14 cellular contexts compared by ENCODE assay signal in genomic region chr11:46370253-46370652, GRCh38. TPM values are rescaled to one million over a fixed set of nuclear protein-coding genes. Genes with fewer than 3 reads are reported as not detected.
A peak's percentile ranks its signal among the peaks of the same experiment; 100 is the strongest.
DNase-seq lines count a peak whose midpoint lies in the region; ATAC-seq and TF ChIP-seq lines count a peak whose summit lies in the region.
"Had no signal": no experiment of that assay in that cellular context is flagged by ENCODE, and none has a peak within 500 bp of the region (broad histone marks: within the 10 kb centered on the region; RNA-seq: fewer than 3 reads in every experiment).

No MANE protein-coding gene starts in this region.

- peak overlapping the region; percentile 50 for H3K27ac Mint-ChIP-seq in activated naive CD8-positive, alpha-beta T cell
- H3K27ac Mint-ChIP-seq in activated naive CD8-positive, alpha-beta T cell treated with anti-CD3 and anti-CD28 coated beads for 36 hours, result no peak overlapping the region

- peaks cover 13% of the 10 kb centered on the region for H3K4me1 Mint-ChIP-seq in activated naive CD8-positive, alpha-beta T cell (ENCODE audit: low read depth)
- H3K4me1 Mint-ChIP-seq in activated naive CD8-positive, alpha-beta T cell treated with anti-CD3 and anti-CD28 coated beads for 36 hours, result peaks cover 12% of the 10 kb centered on the region

- peak; percentile 62 for ATAC-seq in left lung
- ATAC-seq in HG02642 (IDR thresholded peaks at IDR 0.05; ENCODE audit: poor library complexity, unreplicated experiment), result no peak
- ATAC-seq in GM21367 (IDR thresholded peaks at IDR 0.05; ENCODE audit: unreplicated experiment), result no peak

- no peaks in the 10 kb centered on the region for H3K36me3 Mint-ChIP-seq in activated naive CD8-positive, alpha-beta T cell
- H3K36me3 Mint-ChIP-seq in activated naive CD8-positive, alpha-beta T cell treated with anti-CD3 and anti-CD28 coated beads for 36 hours, result peaks cover 18% of the 10 kb centered on the region
- H3K36me3 Mint-ChIP-seq: IgD-negative memory B cell had no signal

- H3K4me1 ChIP-seq in left lung, result peaks cover 4 to 26% of the 10 kb centered on the region in 2 donors

- H3K36me3 ChIP-seq in WERI-Rb-1, result peaks cover 55% of the 10 kb centered on the region
- peaks cover 0 to 92% of the 10 kb centered on the region in 2 donors for H3K36me3 ChIP-seq in left lung

- no peak for DNase-seq in activated naive CD8-positive, alpha-beta T cell treated with anti-CD3 and anti-CD28 coated beads for 36 hours
- DNase-seq in WERI-Rb-1, result no peak
- DNase-seq in left lung, result no peak
- DNase-seq in GM03348 (ENCODE audit: low spot score), result no peak
- no peak for DNase-seq in AG20443 (ENCODE audit: low spot score)
- DNase-seq: EL; MM.1S; NK-92 treated with Interleukin-12 subunit alpha and Interleukin-12 subunit beta, amount 100 ng/mL, for 24 hours; RPMI8226 had no signal

- intact Hi-C loops in left lung (cut with DNase I), result no loop called here

- no peaks in the 10 kb centered on the region for H3K9me3 Mint-ChIP-seq in activated naive CD8-positive, alpha-beta T cell (ENCODE audit: low read depth)
- no peaks in the 10 kb centered on the region for H3K9me3 Mint-ChIP-seq in activated naive CD8-positive, alpha-beta T cell treated with anti-CD3 and anti-CD28 coated beads for 36 hours
- H3K9me3 Mint-ChIP-seq: IgD-negative memory B cell had no signal

- H3K27me3 ChIP-seq in WERI-Rb-1 (ENCODE audit: insufficient read depth, low read depth, severe bottlenecking), result no peaks in the 10 kb centered on the region
- H3K27me3 ChIP-seq in left lung, result no peaks in the 10 kb centered on the region
- H3K27me3 ChIP-seq: BLaER1 treated with 17β-estradiol and CSF1 and Interleukin-3, amounts not matched to agents 10 nM and 100 nM had no signal

- no peak overlapping the region for H3K4me3 ChIP-seq in WERI-Rb-1 (ENCODE audit: low read depth, low read length)
- H3K4me3 ChIP-seq in left lung, result no peak overlapping the region
- H3K4me3 ChIP-seq: BLaER1 treated with 17β-estradiol and CSF1 and Interleukin-3, amounts not matched to agents 10 nM and 100 nM had no signal

- no peak overlapping the region for H3K4me3 Mint-ChIP-seq in activated naive CD8-positive, alpha-beta T cell
- no peak overlapping the region for H3K4me3 Mint-ChIP-seq in activated naive CD8-positive, alpha-beta T cell treated with anti-CD3 and anti-CD28 coated beads for 36 hours
- H3K4me3 Mint-ChIP-seq: IgD-negative memory B cell had no signal

- H3K27ac ChIP-seq in WERI-Rb-1 (peak overlapping the region; percentile 30; the same call in 1 of the 2 replicates), left lung (peak overlapping the region in 1 of 2 donors; percentile 8)
- H3K27ac ChIP-seq: BLaER1 treated with 17β-estradiol and CSF1 and Interleukin-3, amounts not matched to agents 10 nM and 100 nM had no signal

- H3K9me3 ChIP-seq in WERI-Rb-1 (ENCODE audit: severe bottlenecking), result no peaks in the 10 kb centered on the region
- no peaks in the 10 kb centered on the region for H3K9me3 ChIP-seq in left lung
- H3K9me3 ChIP-seq: BLaER1 treated with 17β-estradiol and CSF1 and Interleukin-3, amounts not matched to agents 10 nM and 100 nM had no signal

- no peak for TF ChIP-seq CTCF in WERI-Rb-1 (IDR thresholded peaks at IDR 0.05; ENCODE audit: low read depth, low read length)
- no peak for TF ChIP-seq CTCF in left lung (IDR thresholded peaks at IDR 0.05)

- H3K27me3 Mint-ChIP-seq in activated naive CD8-positive, alpha-beta T cell, result no peaks in the 10 kb centered on the region
- no peaks in the 10 kb centered on the region for H3K27me3 Mint-ChIP-seq in activated naive CD8-positive, alpha-beta T cell treated with anti-CD3 and anti-CD28 coated beads for 36 hours
- H3K27me3 Mint-ChIP-seq: IgD-negative memory B cell had no signal

RNA-seq across cellular contexts. Expression of gene MDK, which starts 11.2 kb away (rescaled TPM):
- 1 to 10 TPM; 3.4 to 3.6 TPM for total RNA-seq in activated naive CD8-positive, alpha-beta T cell treated with anti-CD3 and anti-CD28 coated beads for 36 hours
- total RNA-seq in left lung, result 100 to 1,000 TPM in 1 of 2 donors, 10 to 100 TPM in 1; 15.4 to 121 TPM

RNA-seq across cellular contexts. Expression of gene CHRM4, which starts 21.3 kb away (rescaled TPM):
- under 1 TPM in 1 of 2 experiments, not detected in 1; 0.14 TPM for total RNA-seq in activated naive CD8-positive, alpha-beta T cell treated with anti-CD3 and anti-CD28 coated beads for 36 hours
- total RNA-seq in left lung, result not detected

RNA-seq across cellular contexts. Expression of gene DGKZ, which starts 23.0 kb away (rescaled TPM):
- 100 to 1,000 TPM in 1 of 2 experiments, 10 to 100 TPM in 1; 100.0 to 101 TPM for total RNA-seq in activated naive CD8-positive, alpha-beta T cell treated with anti-CD3 and anti-CD28 coated beads for 36 hours
- 10 to 100 TPM; 40.5 to 65.1 TPM for total RNA-seq in left lung
